ENCODE assay signal across 2 cellular contexts in genomic region chr6:24650365-24650764, GRCh38.
TF ChIP-seq lines count a peak whose summit lies in the region.

No MANE protein-coding gene starts in this region.

TF ChIP-seq in HepG2, 621 proteins besides CTCF, POLR2A, EP300 and RAD21:
- no peak for TF ChIP-seq FLYWCH1 (CRISPR knock-in tag; IDR thresholded peaks at IDR 0.05)
- no peak for TF ChIP-seq SNRNP70 (IDR thresholded peaks at IDR 0.05; ENCODE audit: low read depth, low read length)
- no peak for TF ChIP-seq ZNF441 (CRISPR knock-in tag; IDR thresholded peaks at IDR 0.05; ENCODE audit: borderline replicate concordance)
- no peak for TF ChIP-seq DPF2 (CRISPR knock-in tag; IDR thresholded peaks at IDR 0.05; ENCODE audit: borderline replicate concordance, low read depth)
- TF ChIP-seq STAT6 (CRISPR knock-in tag; IDR thresholded peaks at IDR 0.05; ENCODE audit: borderline replicate concordance), result no peak
- TF ChIP-seq, protein P1, sequence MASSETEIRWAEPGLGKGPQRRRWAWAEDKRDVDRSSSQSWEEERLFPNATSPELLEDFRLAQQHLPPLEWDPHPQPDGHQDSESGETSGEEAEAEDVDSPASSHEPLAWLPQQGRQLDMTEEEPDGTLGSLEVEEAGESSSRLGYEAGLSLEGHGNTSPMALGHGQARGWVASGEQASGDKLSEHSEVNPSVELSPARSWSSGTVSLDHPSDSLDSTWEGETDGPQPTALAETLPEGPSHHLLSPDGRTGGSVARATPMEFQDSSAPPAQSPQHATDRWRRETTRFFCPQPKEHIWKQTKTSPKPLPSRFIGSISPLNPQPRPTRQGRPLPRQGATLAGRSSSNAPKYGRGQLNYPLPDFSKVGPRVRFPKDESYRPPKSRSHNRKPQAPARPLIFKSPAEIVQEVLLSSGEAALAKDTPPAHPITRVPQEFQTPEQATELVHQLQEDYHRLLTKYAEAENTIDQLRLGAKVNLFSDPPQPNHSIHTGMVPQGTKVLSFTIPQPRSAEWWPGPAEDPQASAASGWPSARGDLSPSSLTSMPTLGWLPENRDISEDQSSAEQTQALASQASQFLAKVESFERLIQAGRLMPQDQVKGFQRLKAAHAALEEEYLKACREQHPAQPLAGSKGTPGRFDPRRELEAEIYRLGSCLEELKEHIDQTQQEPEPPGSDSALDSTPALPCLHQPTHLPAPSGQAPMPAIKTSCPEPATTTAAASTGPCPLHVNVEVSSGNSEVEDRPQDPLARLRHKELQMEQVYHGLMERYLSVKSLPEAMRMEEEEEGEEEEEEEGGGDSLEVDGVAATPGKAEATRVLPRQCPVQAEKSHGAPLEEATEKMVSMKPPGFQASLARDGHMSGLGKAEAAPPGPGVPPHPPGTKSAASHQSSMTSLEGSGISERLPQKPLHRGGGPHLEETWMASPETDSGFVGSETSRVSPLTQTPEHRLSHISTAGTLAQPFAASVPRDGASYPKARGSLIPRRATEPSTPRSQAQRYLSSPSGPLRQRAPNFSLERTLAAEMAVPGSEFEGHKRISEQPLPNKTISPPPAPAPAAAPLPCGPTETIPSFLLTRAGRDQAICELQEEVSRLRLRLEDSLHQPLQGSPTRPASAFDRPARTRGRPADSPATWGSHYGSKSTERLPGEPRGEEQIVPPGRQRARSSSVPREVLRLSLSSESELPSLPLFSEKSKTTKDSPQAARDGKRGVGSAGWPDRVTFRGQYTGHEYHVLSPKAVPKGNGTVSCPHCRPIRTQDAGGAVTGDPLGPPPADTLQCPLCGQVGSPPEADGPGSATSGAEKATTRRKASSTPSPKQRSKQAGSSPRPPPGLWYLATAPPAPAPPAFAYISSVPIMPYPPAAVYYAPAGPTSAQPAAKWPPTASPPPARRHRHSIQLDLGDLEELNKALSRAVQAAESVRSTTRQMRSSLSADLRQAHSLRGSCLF (CRISPR knock-in tag; IDR thresholded peaks at IDR 0.05; ENCODE audit: borderline replicate concordance), result no peak
- TF ChIP-seq ZFAT (CRISPR knock-in tag; conservative IDR thresholded peaks at IDR 0.05), result no peak
- TF ChIP-seq U2AF2 (IDR thresholded peaks at IDR 0.05; ENCODE audit: low read depth, low read length), result no peak
- no peak for TF ChIP-seq ZKSCAN5 (CRISPR knock-in tag; IDR thresholded peaks at IDR 0.05)
- TF ChIP-seq HDAC2 (CRISPR knock-in tag; IDR thresholded peaks at IDR 0.05), result no peak
- no peak for TF ChIP-seq MYC (CRISPR knock-in tag; IDR thresholded peaks at IDR 0.05; ENCODE audit: borderline replicate concordance)
- TF ChIP-seq, protein P2, sequence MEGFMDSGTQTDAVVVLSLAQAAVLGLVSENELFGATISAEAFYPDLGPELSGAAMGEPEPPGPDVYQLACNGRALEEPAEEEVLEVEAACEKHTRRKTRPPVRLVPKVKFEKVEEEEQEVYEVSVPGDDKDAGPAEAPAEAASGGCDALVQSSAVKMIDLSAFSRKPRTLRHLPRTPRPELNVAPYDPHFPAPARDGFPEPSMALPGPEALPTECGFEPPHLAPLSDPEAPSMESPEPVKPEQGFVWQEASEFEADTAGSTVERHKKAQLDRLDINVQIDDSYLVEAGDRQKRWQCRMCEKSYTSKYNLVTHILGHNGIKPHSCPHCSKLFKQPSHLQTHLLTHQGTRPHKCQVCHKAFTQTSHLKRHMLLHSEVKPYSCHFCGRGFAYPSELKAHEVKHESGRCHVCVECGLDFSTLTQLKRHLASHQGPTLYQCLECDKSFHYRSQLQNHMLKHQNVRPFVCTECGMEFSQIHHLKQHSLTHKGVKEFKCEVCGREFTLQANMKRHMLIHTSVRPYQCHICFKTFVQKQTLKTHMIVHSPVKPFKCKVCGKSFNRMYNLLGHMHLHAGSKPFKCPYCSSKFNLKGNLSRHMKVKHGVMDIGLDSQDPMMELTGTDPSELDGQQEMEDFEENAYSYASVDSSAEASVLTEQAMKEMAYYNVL (CRISPR knock-in tag; IDR thresholded peaks at IDR 0.05; ENCODE audit: borderline replicate concordance), result no peak
- TF ChIP-seq PHF20 (CRISPR knock-in tag; IDR thresholded peaks at IDR 0.05), result no peak
TF ChIP-seq in HepG2: peak in this region for 0.

TF ChIP-seq in K562, 482 proteins besides CTCF, POLR2A, EP300 and RAD21:
- TF ChIP-seq MCM2 (IDR thresholded peaks at IDR 0.05; ENCODE audit: low read depth) (no peak), BCL6 (CRISPR knock-in tag; IDR thresholded peaks at IDR 0.05) (no peak), ZKSCAN3 (CRISPR knock-in tag; IDR thresholded peaks at IDR 0.05) (no peak), SP2 (IDR thresholded peaks at IDR 0.05; ENCODE audit: extremely low read depth, low read depth, low read length, poor library complexity, severe bottlenecking) (no peak), KLF13 (tag; IDR thresholded peaks at IDR 0.05; ENCODE audit: borderline replicate concordance, low read depth) (no peak), ZNF274 (IDR thresholded peaks at IDR 0.05; ENCODE audit: borderline replicate concordance, low read depth, low read length) (no peak), EZH2 (IDR thresholded peaks at IDR 0.05; ENCODE audit: borderline replicate concordance, low read depth, low read length) (no peak), CREM (IDR thresholded peaks at IDR 0.05; ENCODE audit: low read depth) (no peak), RBM39 (optimal IDR thresholded peaks at IDR 0.05; ENCODE audit: low read depth, low read length) (no peak), ZNF77 (CRISPR knock-in tag; IDR thresholded peaks at IDR 0.05) (no peak), PRMT5 (CRISPR knock-in tag; IDR thresholded peaks at IDR 0.05) (no peak), ZNF589 (CRISPR knock-in tag; IDR thresholded peaks at IDR 0.05; ENCODE audit: low read depth) (no peak), ATF1 (CRISPR knock-in tag; IDR thresholded peaks at IDR 0.05) (no peak), ATF1 (tag; IDR thresholded peaks at IDR 0.05) (no peak), NONO (IDR thresholded peaks at IDR 0.05; ENCODE audit: low read depth in 2 of 2, low read length in 1 of 2) (no peak), CEBPG (CRISPR knock-in tag; IDR thresholded peaks at IDR 0.05) (no peak), CEBPG (tag; conservative IDR thresholded peaks at IDR 0.05 in 1 of 2, IDR thresholded peaks at IDR 0.05 in 1 of 2) (no peak), EGR1 (conservative IDR thresholded peaks at IDR 0.05) (no peak), E2F6 (IDR thresholded peaks at IDR 0.05; ENCODE audit: borderline replicate concordance in 1 of 2, extremely low read depth in 1 of 2, insufficient read depth in 1 of 2, insufficient read length in 1 of 2, low read depth in 1 of 2, low read length in 1 of 2, poor library complexity in 1 of 2, severe bottlenecking in 1 of 2) (no peak)
- TF ChIP-seq, protein P3, sequence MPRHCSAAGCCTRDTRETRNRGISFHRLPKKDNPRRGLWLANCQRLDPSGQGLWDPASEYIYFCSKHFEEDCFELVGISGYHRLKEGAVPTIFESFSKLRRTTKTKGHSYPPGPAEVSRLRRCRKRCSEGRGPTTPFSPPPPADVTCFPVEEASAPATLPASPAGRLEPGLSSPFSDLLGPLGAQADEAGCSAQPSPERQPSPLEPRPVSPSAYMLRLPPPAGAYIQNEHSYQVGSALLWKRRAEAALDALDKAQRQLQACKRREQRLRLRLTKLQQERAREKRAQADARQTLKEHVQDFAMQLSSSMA (CRISPR knock-in tag; IDR thresholded peaks at IDR 0.05), result no peak
